In the genomic region with DNA sequence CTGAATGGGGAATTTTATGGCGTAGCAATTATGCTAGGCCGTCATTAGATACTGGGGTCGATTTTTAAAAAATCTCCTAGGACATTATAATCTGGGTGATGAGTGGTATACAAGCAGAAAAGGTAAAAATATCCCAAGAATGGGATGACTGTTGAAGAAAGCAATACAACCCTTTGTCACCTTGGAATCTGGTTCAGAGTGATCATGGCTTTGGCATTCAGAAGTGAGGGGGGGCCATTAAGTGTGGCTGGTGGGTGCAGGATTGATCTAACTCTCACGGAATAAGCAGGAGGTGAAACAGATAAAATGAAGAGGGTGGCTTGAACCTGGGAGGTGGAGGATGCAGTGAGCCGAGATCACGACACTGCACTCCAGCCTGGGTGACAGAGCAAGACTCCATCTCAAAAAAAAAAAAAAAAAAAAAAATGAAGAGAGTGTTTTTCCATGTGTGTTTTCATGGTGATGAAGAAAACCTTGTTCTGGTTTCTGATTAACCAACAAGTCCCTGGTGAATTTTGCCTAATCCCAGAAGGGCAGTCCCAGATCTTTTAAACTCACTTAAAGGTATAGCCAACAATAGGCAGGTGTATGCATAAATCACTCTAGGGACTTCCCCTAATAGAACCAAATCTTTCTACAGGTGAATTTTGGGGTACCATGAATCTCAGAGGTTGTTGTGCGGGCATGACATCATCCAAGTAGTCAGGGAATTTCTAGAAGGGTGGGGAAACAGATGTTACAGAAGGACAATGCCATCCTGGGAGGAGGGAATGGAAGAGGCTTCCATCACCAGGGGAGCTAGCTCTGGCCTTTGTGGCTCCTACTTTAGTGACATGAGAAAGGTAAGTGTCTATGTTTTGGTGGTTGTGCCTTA, we compare ENCODE assay signal across 19 cellular contexts. TPM values are rescaled to one million over a fixed set of nuclear protein-coding genes. Genes with fewer than 3 reads are reported as not detected.
DNase-seq lines count a peak whose midpoint lies in the region; ATAC-seq and TF ChIP-seq lines count a peak whose summit lies in the region.
"Had no signal": no experiment of that assay in that cellular context is flagged by ENCODE, and none has a peak within 500 bp of the region (broad histone marks: within the 10 kb centered on the region; RNA-seq: fewer than 3 reads in every experiment).

No MANE protein-coding gene starts in this region.

- peaks cover 11% of the 10 kb centered on the region for H3K36me3 Mint-ChIP-seq in CD4-positive, alpha-beta T cell (ENCODE audit: low read depth)
- H3K36me3 Mint-ChIP-seq in nephron progenitor cell (ENCODE audit: low read depth) (no peaks in the 10 kb centered on the region), T-cell (no peaks in the 10 kb centered on the region)
- H3K36me3 Mint-ChIP-seq: CD14-positive monocyte had no signal

- ATAC-seq in CD4-positive, alpha-beta T cell (ENCODE audit: poor library complexity): no peak
- ATAC-seq in upper lobe of right lung (no peak), T-cell (replicated peaks in 1 of 4) (no peak)
- ATAC-seq: A549 had no signal

- H3K36me3 ChIP-seq in GM06990 (ENCODE audit: control insufficient read depth, insufficient read depth, low read length) (no peaks in the 10 kb centered on the region), upper lobe of right lung (no peaks in the 10 kb centered on the region)

- peaks cover 1% of the 10 kb centered on the region for H3K27me3 ChIP-seq in CD4-positive, alpha-beta T cell (ENCODE audit: control insufficient read depth, insufficient read depth, low read length)
- H3K27me3 ChIP-seq in GM06990 (replicated peaks; ENCODE audit: control insufficient read depth, insufficient read depth, low read length) (no peaks in the 10 kb centered on the region), upper lobe of right lung (no peaks in the 10 kb centered on the region)

- POLR2A ChIA-PET in CD4-positive, alpha-beta T cell (lab: Charles Lee): no interaction called here
- POLR2A ChIA-PET in T-cell (lab: Charles Lee): no interaction called here

- intact Hi-C loops in CD4-positive, alpha-beta T cell (cut with DNase I, micrococcal nuclease): loop anchor here in 1 of 2 experiments (5.0 to 10.0 kb wide), 2 partner anchors 143 to 1499 kb away; a partner anchor contains a TSS
- intact Hi-C loops in upper lobe of right lung (cut with DNase I): no loop called here

- peaks cover 29% of the 10 kb centered on the region for H3K4me1 Mint-ChIP-seq in CD4-positive, alpha-beta T cell (ENCODE audit: low read depth)
- H3K4me1 Mint-ChIP-seq in nephron progenitor cell (peaks cover 13% of the 10 kb centered on the region), T-cell (peaks cover 27 to 34% (median 30%) of the 10 kb centered on the region in 3 donors)

- H3K9me3 Mint-ChIP-seq in CD4-positive, alpha-beta T cell: no peaks in the 10 kb centered on the region
- H3K9me3 Mint-ChIP-seq in nephron progenitor cell (no peaks in the 10 kb centered on the region), T-cell (no peaks in the 10 kb centered on the region)
- H3K9me3 Mint-ChIP-seq: CD14-positive monocyte had no signal

- CTCF ChIA-PET in CD4-positive, alpha-beta T cell (lab: Charles Lee): no interaction called here
- CTCF ChIA-PET in T-cell (lab: Charles Lee): interaction anchor here in 1 of 2 donors (0.7 kb wide), 1 partner anchor 10 kb away, joined by 6 read pairs; no protein-coding TSS in a partner anchor

- peaks cover 7% of the 10 kb centered on the region for H3K27me3 Mint-ChIP-seq in CD4-positive, alpha-beta T cell
- H3K27me3 Mint-ChIP-seq in nephron progenitor cell (ENCODE audit: low read depth, poor library complexity) (peaks cover 32% of the 10 kb centered on the region), T-cell (peaks cover 4 to 6% of the 10 kb centered on the region in 2 donors)

- H3K4me3 Mint-ChIP-seq in CD4-positive, alpha-beta T cell: peak overlapping the region; percentile 25
- no peak overlapping the region for H3K4me3 Mint-ChIP-seq in nephron progenitor cell
- no peak overlapping the region for H3K4me3 Mint-ChIP-seq in T-cell

- no peak for DNase-seq in CD4-positive, alpha-beta T cell
- peak; percentile 8 for DNase-seq in GM06990 (ENCODE audit: extremely low read depth, insufficient read length)
- DNase-seq in T1000 (lab: John Stamatoyannopoulos, UW): peak; percentile 17
- DNase-seq in nephron progenitor cell: no peak
- DNase-seq in NCI-H128 (lab: John Stamatoyannopoulos, UW; ENCODE audit: unreplicated experiment): no peak
- no peak for DNase-seq in activated CD8-positive, alpha-beta memory T cell treated with anti-CD3 and anti-CD28 coated beads, Interleukin-2, amount 50 U/mL, for 4 hours
- no peak for DNase-seq in upper lobe of right lung
- DNase-seq in T-cell: no peak
- DNase-seq: DMS79 treated with DMSO at 0.1 percent for 48 hours, GF-D8, HCEC 1CT, NCI-H1417 treated with DMSO at 0.1 percent for 48 hours, NCI-H2029, NCI-H2171 treated with DMSO at 0.1 percent for 48 hours, NCI-H82 had no signal

- no peak overlapping the region for H3K4me3 ChIP-seq in GM06990 (replicated peaks; ENCODE audit: low read depth, low read length)
- H3K4me3 ChIP-seq in upper lobe of right lung: no peak overlapping the region
- H3K4me3 ChIP-seq: A549 had no signal

- H3K4me1 ChIP-seq in upper lobe of right lung: peaks cover 16% of the 10 kb centered on the region

- no peaks in the 10 kb centered on the region for H3K9me3 ChIP-seq in CD4-positive, alpha-beta T cell (ENCODE audit: control insufficient read depth, low read length)
- no peaks in the 10 kb centered on the region for H3K9me3 ChIP-seq in upper lobe of right lung
- H3K9me3 ChIP-seq: A549 had no signal

- H3K27ac ChIP-seq in CD4-positive, alpha-beta T cell (ENCODE audit: low read depth, low read length): no peak overlapping the region
- H3K27ac ChIP-seq in upper lobe of right lung: no peak overlapping the region
- H3K27ac ChIP-seq: A549, HL-60, KMS-11 had no signal

- no peak for TF ChIP-seq CTCF in CD4-positive, alpha-beta T cell (IDR thresholded peaks at IDR 0.05)
- no peak for TF ChIP-seq CTCF in GM06990 (IDR thresholded peaks at IDR 0.05; ENCODE audit: insufficient read depth, low read length, poor library complexity, severe bottlenecking)
- TF ChIP-seq CTCF in nephron progenitor cell (IDR thresholded peaks at IDR 0.05): no peak
- TF ChIP-seq CTCF in upper lobe of right lung (IDR thresholded peaks at IDR 0.05): no peak

- no peak overlapping the region for H3K27ac Mint-ChIP-seq in CD4-positive, alpha-beta T cell
- peak overlapping the region; percentile 36 for H3K27ac Mint-ChIP-seq in nephron progenitor cell
- no peak overlapping the region for H3K27ac Mint-ChIP-seq in T-cell
- H3K27ac Mint-ChIP-seq: CD14-positive monocyte had no signal

RNA-seq across cellular contexts. Expression of a gene that starts 3.1 kb away (rescaled TPM):
- 10 to 100 TPM; 39.9 to 41.7 TPM for total RNA-seq in CD4-positive, alpha-beta T cell
- 27.9 TPM for total RNA-seq in upper lobe of right lung
- total RNA-seq in T-cell: 10 to 100 TPM; 35.9 to 42.8 (median 39.7) TPM

RNA-seq across cellular contexts. Expression of a gene that starts 35.6 kb away (rescaled TPM):
- total RNA-seq in CD4-positive, alpha-beta T cell: 10 to 100 TPM; 18.9 to 19.2 TPM
- total RNA-seq in upper lobe of right lung (25.1 TPM), T-cell (10 to 100 TPM; 25.4 to 36.7 (median 34.6) TPM)

Comparison
In these comparisons a context has a peak if more than half of its experiments do, and no peak if none do; other contexts are left out.
1. DNase-seq: peak in GM06990 (single experiment) and T1000 (single experiment); none in CD4-positive, alpha-beta T cell (0 of 10), nephron progenitor cell (single experiment), NCI-H128 (single experiment), activated CD8-positive, alpha-beta memory T cell treated with anti-CD3 and anti-CD28 coated beads, Interleukin-2, amount 50 U/mL, for 4 hours (single experiment), upper lobe of right lung (single experiment) and T-cell (0 of 34).